In genomic region chr13:45621950-45622349, GRCh38 we compare ENCODE assay signal across 16 cellular contexts. TPM values are rescaled to one million over a fixed set of nuclear protein-coding genes. Genes with fewer than 3 reads are reported as not detected.
A peak's percentile ranks its signal among the peaks of the same experiment; 100 is the strongest.
DNase-seq lines count a peak whose midpoint lies in the region; ATAC-seq and TF ChIP-seq lines count a peak whose summit lies in the region.
"Had no signal": no experiment of that assay in that cellular context is flagged by ENCODE, and none has a peak within 500 bp of the region (broad histone marks: within the 10 kb centered on the region; RNA-seq: fewer than 3 reads in every experiment).

No MANE protein-coding gene starts in this region.

- no peak overlapping the region for H3K9ac ChIP-seq in DND-41 (ENCODE audit: low read depth, low read length)
- H3K9ac ChIP-seq: BLaER1 treated with 17β-estradiol and CSF1 and Interleukin-3, amounts not matched to agents 10 nM and 100 nM had no signal

- no peaks in the 10 kb centered on the region for H4K20me1 ChIP-seq in DND-41 (ENCODE audit: insufficient read depth, low read length)
- no peaks in the 10 kb centered on the region for H4K20me1 ChIP-seq in GM23338 (replicated peaks; ENCODE audit: insufficient read depth)
- H4K20me1 ChIP-seq: BLaER1 treated with 17β-estradiol and CSF1 and Interleukin-3, amounts not matched to agents 10 nM and 100 nM had no signal

- no peaks in the 10 kb centered on the region for H3K9me2 ChIP-seq in GM23338 (ENCODE audit: insufficient read depth)

- 0 out of 4 replicates have a peak overlapping the region, but pooled peaks of 1 of the 2 experiments have one; percentile 3 for H3K4me3 ChIP-seq in DND-41 (ENCODE audit: low read depth in 1 of 2, low read length in 2 of 2)
- H3K4me3 ChIP-seq in GM23338, result peak overlapping the region; percentile 37; the same call in 1 of the 2 replicates
- H3K4me3 ChIP-seq: BLaER1 treated with 17β-estradiol and CSF1 and Interleukin-3, amounts not matched to agents 10 nM and 100 nM; Peyer's patch had no signal

- no peak overlapping the region for H2AFZ ChIP-seq in DND-41 (ENCODE audit: low read depth, low read length)
- peak overlapping the region; percentile 75 for H2AFZ ChIP-seq in GM23338

- H3F3A ChIP-seq in GM23338 (replicated peaks; ENCODE audit: low read depth), result no peaks in the 10 kb centered on the region

- peaks cover 8% of the 10 kb centered on the region for H3K4me1 ChIP-seq in DND-41 (ENCODE audit: insufficient read depth, low read length)
- H3K4me1 ChIP-seq in GM23338 (ENCODE audit: insufficient read depth), result peaks cover 8% of the 10 kb centered on the region
- H3K4me1 ChIP-seq: Peyer's patch had no signal

- H3K27me3 ChIP-seq in DND-41 (ENCODE audit: insufficient read depth, low read length, poor library complexity), result peaks cover 24% of the 10 kb centered on the region
- 0 out of 2 replicates have a peak, but pooled peaks cover under 1% of the 10 kb centered on the region for H3K27me3 ChIP-seq in GM23338 (ENCODE audit: insufficient read depth)
- H3K27me3 ChIP-seq: BLaER1 treated with 17β-estradiol and CSF1 and Interleukin-3, amounts not matched to agents 10 nM and 100 nM; Peyer's patch had no signal

- H3K79me2 ChIP-seq in DND-41 (ENCODE audit: insufficient read depth, low read length), result no peaks in the 10 kb centered on the region
- H3K79me2 ChIP-seq in GM23338 (replicated peaks; ENCODE audit: insufficient read depth), result no peaks in the 10 kb centered on the region

- no peaks in the 10 kb centered on the region for H3K36me3 Mint-ChIP-seq in GM23338 (ENCODE audit: low read depth)
- peaks cover 10% of the 10 kb centered on the region for H3K36me3 Mint-ChIP-seq in T-helper 17 cell (ENCODE audit: low read depth)

- no peaks in the 10 kb centered on the region; the same call in 2 of the 3 replicates for H3K9me3 Mint-ChIP-seq in GM23338

- TF ChIP-seq CTCF in DND-41 (IDR thresholded peaks at IDR 0.05; ENCODE audit: borderline replicate concordance, extremely low read depth, low read length, poor library complexity, severe bottlenecking) (no peak), GM23338 (conservative IDR thresholded peaks at IDR 0.05; ENCODE audit: low read depth in 2 of 2) (no peak)

- H3K9me3 ChIP-seq in DND-41 (ENCODE audit: insufficient read depth, low read length, severe bottlenecking) (no peaks in the 10 kb centered on the region), T-helper 17 cell (ENCODE audit: control insufficient read depth, low read length, poor library complexity, severe bottlenecking) (no peaks in the 10 kb centered on the region)
- H3K9me3 ChIP-seq: Peyer's patch had no signal

- H3K27me3 Mint-ChIP-seq in GM23338 (ENCODE audit: insufficient read depth, low read depth, poor library complexity) (peaks cover 3% of the 10 kb centered on the region), T-helper 17 cell (peaks cover 92% of the 10 kb centered on the region)

- ATAC-seq in DND-41 (ENCODE audit: insufficient read depth, low read depth) (peak; percentile 68), GM23338 (peak; percentile 89), T-helper 17 cell (peak; percentile 41), left lobe of liver (no peak)
- ATAC-seq: SK-N-SH treated with all-trans-retinoic acid at 6 μM for 48 hours had no signal

- DNase-seq in DND-41, result peak; percentile 40
- peak; percentile 80 for DNase-seq in GM23338 (ENCODE audit: low spot score)
- DNase-seq in T-helper 17 cell, result no peak
- peak; percentile 63 for DNase-seq in islet precursor cell
- DNase-seq in iPS-NIHi7 (ENCODE audit: extremely low spot score), result no peak
- DNase-seq in T-helper 1 cell, result no peak
- DNase-seq in left lobe of liver (ENCODE audit: low spot score), result no peak
- DNase-seq: DMS153, MV-4-11, NCI-H1694, NCI-H446, Peyer's patch, SHP77 had no signal

- H3K27ac ChIP-seq in DND-41 (ENCODE audit: low read length), result no peak overlapping the region
- no peak overlapping the region for H3K27ac ChIP-seq in GM23338 (ENCODE audit: low read depth)
- H3K27ac ChIP-seq: BLaER1 treated with 17β-estradiol and CSF1 and Interleukin-3, amounts not matched to agents 10 nM and 100 nM; Peyer's patch had no signal

- H3K4me3 Mint-ChIP-seq in GM23338 (no peak overlapping the region), T-helper 17 cell (no peak overlapping the region)

- H3K4me2 ChIP-seq in DND-41 (ENCODE audit: insufficient read depth, low read length) (peak overlapping the region; percentile 41), GM23338 (peak overlapping the region; percentile 70)
- H3K4me2 ChIP-seq: BLaER1 treated with 17β-estradiol and CSF1 and Interleukin-3, amounts not matched to agents 10 nM and 100 nM had no signal

- peaks cover 18% of the 10 kb centered on the region; the same call in 2 of the 3 replicates for H3K4me1 Mint-ChIP-seq in GM23338
- peaks cover 7% of the 10 kb centered on the region for H3K4me1 Mint-ChIP-seq in T-helper 17 cell

- H3K27ac Mint-ChIP-seq in GM23338 (no peak overlapping the region), T-helper 17 cell (no peak overlapping the region)

- H3K36me3 ChIP-seq in DND-41 (ENCODE audit: insufficient read depth, low read length), result no peaks in the 10 kb centered on the region
- no peaks in the 10 kb centered on the region for H3K36me3 ChIP-seq in GM23338 (ENCODE audit: insufficient read depth)
- H3K36me3 ChIP-seq: BLaER1 treated with 17β-estradiol and CSF1 and Interleukin-3, amounts not matched to agents 10 nM and 100 nM; Peyer's patch had no signal

TF ChIP-seq in GM23338, 12 proteins besides CTCF, POLR2A, EP300 and RAD21 (continues in another document):
- TF ChIP-seq, protein P1, sequence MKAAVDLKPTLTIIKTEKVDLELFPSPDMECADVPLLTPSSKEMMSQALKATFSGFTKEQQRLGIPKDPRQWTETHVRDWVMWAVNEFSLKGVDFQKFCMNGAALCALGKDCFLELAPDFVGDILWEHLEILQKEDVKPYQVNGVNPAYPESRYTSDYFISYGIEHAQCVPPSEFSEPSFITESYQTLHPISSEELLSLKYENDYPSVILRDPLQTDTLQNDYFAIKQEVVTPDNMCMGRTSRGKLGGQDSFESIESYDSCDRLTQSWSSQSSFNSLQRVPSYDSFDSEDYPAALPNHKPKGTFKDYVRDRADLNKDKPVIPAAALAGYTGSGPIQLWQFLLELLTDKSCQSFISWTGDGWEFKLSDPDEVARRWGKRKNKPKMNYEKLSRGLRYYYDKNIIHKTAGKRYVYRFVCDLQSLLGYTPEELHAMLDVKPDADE (IDR thresholded peaks at IDR 0.05), result no peak
- TF ChIP-seq NANOG (IDR thresholded peaks at IDR 0.05; ENCODE audit: borderline replicate concordance) (no peak), POLR2AphosphoS5 (IDR thresholded peaks at IDR 0.05; ENCODE audit: low read depth) (no peak)

RNA-seq across cellular contexts. Expression of gene ERICH6B, which starts 6.4 kb away (rescaled TPM):
- not detected in 2 replicates for total RNA-seq in GM23338 (2014; rRNA removed; shearing (Covaris generic))
- not detected in 2 replicates for polyA plus RNA-seq in GM23338 (2016; fragmentation: Nextera tagmentation; extraction: Ambion mirVana)
- not detected for total RNA-seq in T-helper 17 cell
- total RNA-seq in left lobe of liver, result not detected
- total RNA-seq: HT-29, Peyer's patch had no signal

Comparison
In these comparisons a context has a peak if more than half of its experiments do, and no peak if none do; other contexts are left out.
1. DNase-seq: peak in DND-41 (single experiment), GM23338 (single experiment) and islet precursor cell (single experiment); none in T-helper 17 cell (0 of 3), iPS-NIHi7 (single experiment), T-helper 1 cell (0 of 5) and left lobe of liver (single experiment).